In genomic region chr10:122301055-122301810, GRCh38 we compare ENCODE assay signal across 12 cellular contexts. TPM values are rescaled to one million over a fixed set of nuclear protein-coding genes. Genes with fewer than 3 reads are reported as not detected.
DNase-seq lines count a peak whose midpoint lies in the region; ATAC-seq and TF ChIP-seq lines count a peak whose summit lies in the region.
"Had no signal": no experiment of that assay in that cellular context is flagged by ENCODE, and none has a peak within 500 bp of the region (broad histone marks: within the 10 kb centered on the region; RNA-seq: fewer than 3 reads in every experiment).

No MANE protein-coding gene starts in this region.

- no peak for TF ChIP-seq CTCF in osteoblast (IDR thresholded peaks at IDR 0.05; ENCODE audit: extremely low read depth, low read depth, low read length)

- no peaks in the 10 kb centered on the region for H4K20me1 ChIP-seq in osteoblast (ENCODE audit: insufficient read depth, low read length)

- peaks cover 15% of the 10 kb centered on the region for H3K27me3 ChIP-seq in osteoblast (ENCODE audit: insufficient read depth, low read length)
- H3K27me3 ChIP-seq: pancreas, Peyer's patch had no signal

- peak overlapping the region; percentile 32 for H3K4me2 ChIP-seq in osteoblast (ENCODE audit: insufficient read depth, low read length)

- peak; percentile 26 for ATAC-seq in effector memory CD8-positive, alpha-beta T cell (replicated peaks)
- no peak for ATAC-seq in HG03280 (IDR thresholded peaks at IDR 0.05; ENCODE audit: unreplicated experiment)

- H3K4me1 Mint-ChIP-seq in effector memory CD8-positive, alpha-beta T cell (ENCODE audit: low read depth in 2 of 2): peaks cover 4 to 7% of the 10 kb centered on the region in 2 donors

- H3K36me3 Mint-ChIP-seq in effector memory CD8-positive, alpha-beta T cell (ENCODE audit: insufficient read depth): peaks cover 3% of the 10 kb centered on the region

- peak; percentile 86 for DNase-seq in DMS53 (lab: John Stamatoyannopoulos, UW)
- peak; percentile 11 for DNase-seq in NCI-H2227 (lab: John Stamatoyannopoulos, UW; ENCODE audit: unreplicated experiment)
- DNase-seq in effector memory CD8-positive, alpha-beta T cell: no peak
- peak; percentile 90 for DNase-seq in osteoblast (ENCODE audit: insufficient read length, low spot score, missing footprints)
- no peak for DNase-seq in NOMO-1 (lab: John Stamatoyannopoulos, UW; ENCODE audit: unreplicated experiment in 2 of 2)
- no peak for DNase-seq in NCI-H146 treated with DMSO at 0.1 percent for 48 hours (lab: John Stamatoyannopoulos, UW; ENCODE audit: unreplicated experiment)
- no peak for DNase-seq in RKO (ENCODE audit: low spot score)
- DNase-seq: activated CD4-positive, alpha-beta T cell treated with anti-CD3 and anti-CD28 coated beads for 4 hours; NCI-H1417; Peyer's patch had no signal

- peaks cover 0 to 19% of the 10 kb centered on the region in 2 donors for H3K27me3 Mint-ChIP-seq in effector memory CD8-positive, alpha-beta T cell

- H3K79me2 ChIP-seq in osteoblast (ENCODE audit: insufficient read depth, low read length): no peaks in the 10 kb centered on the region

- H3K27ac ChIP-seq in osteoblast (ENCODE audit: low read depth, low read length): peak overlapping the region; percentile 62
- H3K27ac ChIP-seq: pancreas, Peyer's patch had no signal

- H3K4me3 ChIP-seq in osteoblast (ENCODE audit: insufficient read depth, low read length): no peak overlapping the region
- H3K4me3 ChIP-seq: pancreas, Peyer's patch had no signal

- H3K9me3 ChIP-seq in osteoblast (ENCODE audit: low read depth, low read length): peaks cover 2% of the 10 kb centered on the region
- H3K9me3 ChIP-seq: pancreas, Peyer's patch had no signal

- H3K27ac Mint-ChIP-seq in effector memory CD8-positive, alpha-beta T cell: no peak overlapping the region

- peak overlapping the region; percentile 57 for H2AFZ ChIP-seq in osteoblast (ENCODE audit: low read length)

- H3K36me3 ChIP-seq in osteoblast (ENCODE audit: insufficient read depth, low read length): no peaks in the 10 kb centered on the region
- H3K36me3 ChIP-seq: pancreas, Peyer's patch had no signal

- H3K9me3 Mint-ChIP-seq in effector memory CD8-positive, alpha-beta T cell: peaks cover 0 to 5% of the 10 kb centered on the region in 2 donors

- H3K4me3 Mint-ChIP-seq in effector memory CD8-positive, alpha-beta T cell: no peak overlapping the region

- H3K4me1 ChIP-seq in osteoblast (ENCODE audit: insufficient read depth, low read length): peaks cover 12% of the 10 kb centered on the region

RNA-seq across cellular contexts. Expression of gene BTBD16, which starts 30.1 kb away (rescaled TPM):
- not detected in 2 replicates for total RNA-seq in osteoblast
- total RNA-seq: Peyer's patch had no signal

Comparison
In these comparisons a context has a peak if more than half of its experiments do, and no peak if none do; other contexts are left out.
1. DNase-seq: peak in DMS53 (single experiment), NCI-H2227 (single experiment) and osteoblast (single experiment); none in effector memory CD8-positive, alpha-beta T cell (0 of 3), NOMO-1 (0 of 2), NCI-H146 treated with DMSO at 0.1 percent for 48 hours (single experiment) and RKO (single experiment).